In the genomic region with DNA sequence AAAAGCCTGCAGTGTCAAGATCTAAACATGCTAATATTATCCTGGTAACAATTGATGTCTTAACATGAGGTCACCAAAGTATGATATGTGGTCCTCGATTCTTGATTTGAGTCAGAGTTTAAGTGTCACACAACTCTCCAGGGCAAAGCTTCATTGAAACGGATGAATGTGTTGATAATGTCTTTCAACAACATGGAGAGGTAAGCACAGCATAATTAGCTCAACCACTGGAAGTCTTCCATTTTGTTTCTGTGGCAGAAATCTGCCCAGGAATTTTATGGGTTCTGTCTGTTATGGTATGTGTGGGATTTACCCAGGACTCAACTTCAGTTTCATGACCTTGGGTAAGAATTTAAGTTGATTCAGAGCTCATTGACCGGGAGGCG, we compare ENCODE assay signal across 24 cellular contexts.
DNase-seq lines count a peak whose midpoint lies in the region; ATAC-seq, FAIRE-seq and TF ChIP-seq lines count a peak whose summit lies in the region.
"Had no signal": no experiment of that assay in that cellular context is flagged by ENCODE, and none has a peak within 500 bp of the region (broad histone marks: within the 10 kb centered on the region; RNA-seq: fewer than 3 reads in every experiment).

No MANE protein-coding gene starts in this region.

- SMC1A ChIA-PET in GM12878 (lab: Charles Lee; ENCODE audit: uncharacterized antibody, unreplicated experiment): interaction anchor here (0.7 to 1.3 kb wide), 2 partner anchors 30 to 420 kb away, joined by 3 read pairs; no protein-coding TSS in a partner anchor

- no peaks in the 10 kb centered on the region for H3K9me2 ChIP-seq in hepatocyte (replicated peaks; ENCODE audit: insufficient read depth)

- H3K9me3 ChIP-seq in GM12878 (replicated peaks; ENCODE audit: control insufficient read depth, insufficient read depth, low read length) (no peaks in the 10 kb centered on the region), hepatocyte (ENCODE audit: low read depth) (no peaks in the 10 kb centered on the region), HAP-1 (no peaks in the 10 kb centered on the region)
- H3K9me3 ChIP-seq: BE2C, SJCRH30 had no signal

- H2AFZ ChIP-seq in GM12878 (ENCODE audit: control insufficient read depth, low read depth, low read length) (no peak overlapping the region), hepatocyte (no peak overlapping the region)
- H2AFZ ChIP-seq: PC-9 had no signal

- ATAC-seq in GM12878: no peak
- ATAC-seq in activated naive CD8-positive, alpha-beta T cell treated with anti-CD3 and anti-CD28 coated beads, Interleukin-2, amount 50 U/mL, for 24 hours: no peak
- ATAC-seq: HepG2, Right ventricle myocardium inferior had no signal

- no peak overlapping the region for H3K27ac Mint-ChIP-seq in activated naive CD8-positive, alpha-beta T cell treated with anti-CD3 and anti-CD28 coated beads, Interleukin-2, amount 50 U/mL, for 24 hours
- H3K27ac Mint-ChIP-seq: CD4-positive, CD25-positive, alpha-beta regulatory T cell had no signal

- no peaks in the 10 kb centered on the region for H3K36me3 Mint-ChIP-seq in activated naive CD8-positive, alpha-beta T cell treated with anti-CD3 and anti-CD28 coated beads, Interleukin-2, amount 50 U/mL, for 24 hours (ENCODE audit: low read depth)
- H3K36me3 Mint-ChIP-seq: CD4-positive, CD25-positive, alpha-beta regulatory T cell had no signal

- no peaks in the 10 kb centered on the region for H3K79me2 ChIP-seq in GM12878 (ENCODE audit: control insufficient read depth, insufficient read depth, low read length)
- no peaks in the 10 kb centered on the region for H3K79me2 ChIP-seq in hepatocyte

- intact Hi-C loops in GM12878 (cut with micrococcal nuclease; ENCODE audit: unreplicated experiment): no loop called here

- H3K36me3 ChIP-seq in GM12878 (ENCODE audit: control insufficient read depth in 2 of 2, insufficient read depth in 2 of 2, low read length in 1 of 2) (no peaks in the 10 kb centered on the region), hepatocyte (replicated peaks; ENCODE audit: insufficient read depth, low read depth) (no peaks in the 10 kb centered on the region), HAP-1 (replicated peaks) (no peaks in the 10 kb centered on the region)
- H3K36me3 ChIP-seq: BE2C, SJCRH30 had no signal

- RAD21 ChIA-PET in GM12878 (lab: Charles Lee; ENCODE audit: unreplicated experiment): no interaction called here

- H3K27me3 Mint-ChIP-seq in activated naive CD8-positive, alpha-beta T cell treated with anti-CD3 and anti-CD28 coated beads, Interleukin-2, amount 50 U/mL, for 24 hours: no peaks in the 10 kb centered on the region
- H3K27me3 Mint-ChIP-seq: CD4-positive, CD25-positive, alpha-beta regulatory T cell had no signal

- H3K27me3 ChIP-seq in GM12878 (replicated peaks in 1 of 2; ENCODE audit: control insufficient read depth in 2 of 2, insufficient read depth in 2 of 2, low read length in 1 of 2) (no peaks in the 10 kb centered on the region), hepatocyte (no peaks in the 10 kb centered on the region), HAP-1 (ENCODE audit: low read depth) (0 out of 2 replicates have a peak, but pooled peaks cover 2% of the 10 kb centered on the region)
- H3K27me3 ChIP-seq: BE2C, SJCRH30 had no signal

- no peaks in the 10 kb centered on the region for H3K4me1 Mint-ChIP-seq in activated naive CD8-positive, alpha-beta T cell treated with anti-CD3 and anti-CD28 coated beads, Interleukin-2, amount 50 U/mL, for 24 hours
- H3K4me1 Mint-ChIP-seq: CD4-positive, CD25-positive, alpha-beta regulatory T cell had no signal

- H3K4me2 ChIP-seq in GM12878 (ENCODE audit: control insufficient read depth, insufficient read depth) (no peak overlapping the region), hepatocyte (no peak overlapping the region)
- H3K4me2 ChIP-seq: PC-9 had no signal

- H3K4me3 ChIP-seq in GM12878 (no peak overlapping the region), hepatocyte (no peak overlapping the region), HAP-1 (no peak overlapping the region)
- H3K4me3 ChIP-seq: PC-9, SJCRH30 had no signal

- TF ChIP-seq EP300 in GM12878 (IDR thresholded peaks at IDR 0.05; ENCODE audit: borderline replicate concordance in 1 of 2, control insufficient read depth in 1 of 2, low read depth in 2 of 2, low read length in 2 of 2): no peak

- H3K4me1 ChIP-seq in GM12878 (ENCODE audit: control insufficient read depth, insufficient read depth, low read length) (no peaks in the 10 kb centered on the region), hepatocyte (ENCODE audit: insufficient read depth) (no peaks in the 10 kb centered on the region), HAP-1 (no peaks in the 10 kb centered on the region)
- H3K4me1 ChIP-seq: BE2C, SJCRH30 had no signal

- 11% methylated on average over 4 of the region's 4 CpGs for WGBS in GM12878 (ENCODE audit: insufficient coverage, insufficient replicate concordance, low lambda C conversion rate, missing lambda C conversion rate)
- WGBS in hepatocyte (ENCODE audit: low lambda C conversion rate, missing lambda C conversion rate): 80% methylated on average over 4 of the region's 4 CpGs

- no peak overlapping the region for H3K9ac ChIP-seq in GM12878 (ENCODE audit: control insufficient read depth, insufficient read depth, low read length)

- H4K20me1 ChIP-seq in GM12878 (ENCODE audit: control insufficient read depth, insufficient read depth) (no peaks in the 10 kb centered on the region), hepatocyte (ENCODE audit: insufficient read depth, poor library complexity, severe bottlenecking) (no peaks in the 10 kb centered on the region)

- POLR2A ChIA-PET in GM12878 (lab: Charles Lee): no interaction called here

- H3K9me3 Mint-ChIP-seq in activated naive CD8-positive, alpha-beta T cell treated with anti-CD3 and anti-CD28 coated beads, Interleukin-2, amount 50 U/mL, for 24 hours: peaks cover 4% of the 10 kb centered on the region

- no peak for TF ChIP-seq POLR2A in GM12878 (IDR thresholded peaks at IDR 0.05; ENCODE audit: low read depth, low read length)

- no peak for TF ChIP-seq RAD21 in GM12878 (IDR thresholded peaks at IDR 0.05; ENCODE audit: insufficient read depth, low read depth, low read length)

- CTCF ChIA-PET in GM12878 (lab: Yijun Ruan, JAX): interaction anchor here (1.1 to 2.0 kb wide), 2 partner anchors 11 to 12 kb away, joined by 6 to 23 read pairs; no protein-coding TSS in a partner anchor

- DNase-seq in AG08395 (ENCODE audit: low spot score): peak; percentile 24
- peak; percentile 71 for DNase-seq in EH (ENCODE audit: low read depth)
- DNase-seq in GM12878 (ENCODE audit: low read depth, low spot score): no peak
- no peak for DNase-seq in hepatocyte (ENCODE audit: low spot score)
- no peak for DNase-seq in activated naive CD8-positive, alpha-beta T cell treated with anti-CD3 and anti-CD28 coated beads, Interleukin-2, amount 50 U/mL, for 24 hours
- no peak for DNase-seq in T-helper 2 cell
- DNase-seq in HAP-1 (ENCODE audit: low spot score in 2 of 2): no peak
- no peak for DNase-seq in frontal cortex (ENCODE audit: low spot score in 2 of 2)
- DNase-seq: BE2C; CD4-positive, CD25-positive, alpha-beta regulatory T cell; COR-L47; DMS53; Karpas-422; NCI-H1092; NCI-H1417 treated with DMSO at 0.1 percent for 48 hours; NCI-H524 treated with DMSO at 0.1 percent for 48 hours; NCI-H774; PC-9; SJCRH30; T-helper 1 cell had no signal

- TF ChIP-seq CTCF in GM12878 (IDR thresholded peaks at IDR 0.05 in 2 of 3, conservative IDR thresholded peaks at IDR 0.05 in 1 of 3; ENCODE audit: control insufficient read depth in 2 of 3, extremely low read depth in 1 of 3, insufficient read depth in 1 of 3, low read depth in 3 of 3, low read length in 3 of 3) (no peak), hepatocyte (IDR thresholded peaks at IDR 0.05; ENCODE audit: poor library complexity) (no peak)

- BruUV-seq in GM12878 (replicated peaks; lab: Mats Ljungman, UMichigan): no TSS peak

- no peak overlapping the region for H3K4me3 Mint-ChIP-seq in activated naive CD8-positive, alpha-beta T cell treated with anti-CD3 and anti-CD28 coated beads, Interleukin-2, amount 50 U/mL, for 24 hours
- H3K4me3 Mint-ChIP-seq: CD4-positive, CD25-positive, alpha-beta regulatory T cell had no signal

- FAIRE-seq in GM12878 (lab: Jason Lieb, UNC) (no peak), frontal cortex (lab: Jason Lieb, UNC) (no peak)
- FAIRE-seq: A204.1, G401.6, HepG2 had no signal

- no peak overlapping the region for H3K27ac ChIP-seq in GM12878 (ENCODE audit: control insufficient read depth, insufficient read depth)
- H3K27ac ChIP-seq in hepatocyte: peak overlapping the region; percentile 46
- H3K27ac ChIP-seq: PC-9, SJCRH30 had no signal

- in situ Hi-C loops in GM12878 (cut with MboI) (no loop called here), HAP-1 (cut with MboI; ENCODE audit: low sequenced_read_pairs) (no loop called here)

TF ChIP-seq in GM12878, 131 proteins besides CTCF, POLR2A, EP300 and RAD21:
- TF ChIP-seq ZNF274 (IDR thresholded peaks at IDR 0.05; ENCODE audit: insufficient read depth, insufficient read length) (no peak), JUNB (IDR thresholded peaks at IDR 0.05) (peak; percentile 34; the same call in 1 of the 2 replicates)

Comparison
In these comparisons a context has a peak if more than half of its experiments do, and no peak if none do; other contexts are left out.
1. DNase-seq: peak in AG08395 (single experiment) and EH (single experiment); none in GM12878 (single experiment), hepatocyte (single experiment), activated naive CD8-positive, alpha-beta T cell treated with anti-CD3 and anti-CD28 coated beads, Interleukin-2, amount 50 U/mL, for 24 hours (single experiment), T-helper 2 cell (0 of 5), HAP-1 (0 of 2) and frontal cortex (0 of 2).